10 cellular contexts compared by ENCODE assay signal in the genomic region with DNA sequence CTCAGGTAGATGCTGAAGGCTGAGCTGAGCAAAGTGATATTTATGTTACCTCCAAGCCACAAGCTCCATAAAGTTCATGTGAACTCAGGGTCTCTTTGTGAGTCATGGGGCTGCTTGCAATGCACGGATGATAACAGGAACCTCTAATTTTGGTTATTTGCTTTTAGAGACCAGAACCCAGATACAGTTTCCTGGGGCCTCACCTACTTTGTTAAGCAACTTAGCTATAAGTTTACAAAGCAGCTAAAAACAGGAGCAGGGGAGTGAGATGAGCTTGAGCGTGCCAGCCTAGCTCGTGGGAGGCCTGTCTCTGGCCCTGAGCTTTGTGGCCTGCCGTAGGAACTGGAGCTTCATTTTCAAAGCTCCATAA. TPM values are rescaled to one million over a fixed set of nuclear protein-coding genes. Genes with fewer than 3 reads are reported as not detected.
DNase-seq lines count a peak whose midpoint lies in the region; ATAC-seq, FAIRE-seq and TF ChIP-seq lines count a peak whose summit lies in the region.
"Had no signal": no experiment of that assay in that cellular context is flagged by ENCODE, and none has a peak within 500 bp of the region (broad histone marks: within the 10 kb centered on the region; RNA-seq: fewer than 3 reads in every experiment).

No MANE protein-coding gene starts in this region.

- CTCF ChIA-PET in H1 (lab: Charles Lee; ENCODE audit: partially characterized antibody), result interaction anchor here (0.6 to 2.6 kb wide), 6 partner anchors 10 to 165 kb away, joined by 3 to 20 read pairs (median 6); no protein-coding TSS in a partner anchor

- no peaks in the 10 kb centered on the region for H3K27me3 ChIP-seq in H1 (replicated peaks in 1 of 4; ENCODE audit: control insufficient read depth in 3 of 4, extremely low read depth in 1 of 4, insufficient read depth in 3 of 4, low read length in 3 of 4)
- no peaks in the 10 kb centered on the region for H3K27me3 ChIP-seq in smooth muscle cell (ENCODE audit: low read depth)
- H3K27me3 ChIP-seq: ovary had no signal

- peak in 2 of 3 donors; percentile 8 to 13 for DNase-seq in T-helper 17 cell
- DNase-seq in H1 (ENCODE audit: low read depth in 1 of 2, low spot score in 2 of 2), result no peak
- DNase-seq in smooth muscle cell (lab: John Stamatoyannopoulos, UW; ENCODE audit: unreplicated experiment), result no peak
- no peak for DNase-seq in NCI-H524 treated with DMSO at 0.1 percent for 48 hours (lab: John Stamatoyannopoulos, UW)
- no peak for DNase-seq in 8988T
- DNase-seq in ecto neural progenitor cell (ENCODE audit: low spot score), result no peak

- H3K4ac ChIP-seq in H1 (replicated peaks; ENCODE audit: insufficient read length, low read depth, low read length), result no peak overlapping the region

- H3K79me1 ChIP-seq in H1 (ENCODE audit: low read depth, low read length), result peaks cover 17% of the 10 kb centered on the region

- no peaks in the 10 kb centered on the region for H3K36me3 Mint-ChIP-seq in T-helper 17 cell (ENCODE audit: low read depth)

- H3K36me3 ChIP-seq in H1 (ENCODE audit: control insufficient read depth in 2 of 4, insufficient read depth in 4 of 4, low read length in 3 of 4) (peaks cover 5 to 11% (median 7%) of the 10 kb centered on the region in 4 experiments; a peak in 6 of 8 replicates), smooth muscle cell (ENCODE audit: low read depth) (no peaks in the 10 kb centered on the region)
- H3K36me3 ChIP-seq: ovary had no signal

- H3K18ac ChIP-seq in H1 (ENCODE audit: extremely low read depth, low read length), result no peak overlapping the region

- H2BK20ac ChIP-seq in H1 (ENCODE audit: low read length), result no peak overlapping the region

- TF ChIP-seq EP300 in H1 (IDR thresholded peaks at IDR 0.05; ENCODE audit: borderline replicate concordance in 1 of 2, low read depth in 2 of 2, low read length in 2 of 2), result no peak

- H3K56ac ChIP-seq in H1 (replicated peaks; ENCODE audit: insufficient read length, low read depth, low read length), result no peak overlapping the region

- ATAC-seq in GM18868 (IDR thresholded peaks at IDR 0.05; ENCODE audit: unreplicated experiment), result peak; percentile 52
- peak; percentile 41 for ATAC-seq in HG02884 (IDR thresholded peaks at IDR 0.05; ENCODE audit: unreplicated experiment)
- ATAC-seq in T-helper 17 cell, result peak; percentile 66

- H2BK12ac ChIP-seq in H1 (ENCODE audit: low read depth, low read length), result no peak overlapping the region

- H3K9me3 ChIP-seq in T-helper 17 cell (ENCODE audit: control insufficient read depth, low read length, poor library complexity, severe bottlenecking) (no peaks in the 10 kb centered on the region), H1 (ENCODE audit: insufficient read depth in 2 of 2, low read depth in 1 of 2, low read length in 1 of 2) (no peaks in the 10 kb centered on the region), smooth muscle cell (replicated peaks; ENCODE audit: low read depth) (no peaks in the 10 kb centered on the region)
- H3K9me3 ChIP-seq: ovary had no signal

- no peak overlapping the region for H4K91ac ChIP-seq in H1 (replicated peaks; ENCODE audit: insufficient read length, low read length)

- 0 out of 2 replicates have a peak overlapping the region, but pooled peaks have one; percentile 13 for H2BK5ac ChIP-seq in H1 (ENCODE audit: low read depth, low read length)

- TF ChIP-seq CTCF in H1 (IDR thresholded peaks at IDR 0.05; ENCODE audit: control extremely low read depth in 1 of 3, insufficient read depth in 1 of 3, low read depth in 1 of 3, low read length in 3 of 3), result no peak
- no peak for TF ChIP-seq CTCF in smooth muscle cell (IDR thresholded peaks at IDR 0.05; ENCODE audit: borderline replicate concordance, insufficient read depth, poor library complexity, severe bottlenecking)

- H2AFZ ChIP-seq in H1 (ENCODE audit: low read length) (no peak overlapping the region), smooth muscle cell (ENCODE audit: low read depth) (no peak overlapping the region)

- no peak for FAIRE-seq in H1 (lab: Jason Lieb, UNC)

- H2BK15ac ChIP-seq in H1 (ENCODE audit: low read length), result no peak overlapping the region

- peaks cover 41% of the 10 kb centered on the region for H3K4me1 Mint-ChIP-seq in T-helper 17 cell

- H3K4me3 ChIP-seq in H1 (ENCODE audit: extremely low read depth in 1 of 4, insufficient read depth in 2 of 4, low read depth in 3 of 4, low read length in 4 of 4) (no peak overlapping the region), smooth muscle cell (no peak overlapping the region)
- H3K4me3 ChIP-seq: ovary had no signal

- H3K14ac ChIP-seq in H1 (ENCODE audit: insufficient read length), result no peak overlapping the region

- TF ChIP-seq RAD21 in H1 (IDR thresholded peaks at IDR 0.05 in 1 of 2, conservative IDR thresholded peaks at IDR 0.05 in 1 of 2; ENCODE audit: low read depth in 2 of 2, low read length in 2 of 2), result no peak

- no peaks in the 10 kb centered on the region for H3K27me3 Mint-ChIP-seq in T-helper 17 cell

- no peak overlapping the region for H3K27ac ChIP-seq in H1 (ENCODE audit: low read depth, low read length)
- H3K27ac ChIP-seq in smooth muscle cell (ENCODE audit: low read depth), result peak overlapping the region; percentile 92

- TF ChIP-seq POLR2A in H1 (IDR thresholded peaks at IDR 0.05; ENCODE audit: control extremely low read depth in 1 of 2, low read depth in 2 of 2, low read length in 2 of 2), result no peak

- H3K4me1 ChIP-seq in H1 (replicated peaks in 1 of 4; ENCODE audit: control insufficient read depth in 3 of 4, insufficient read depth in 4 of 4, low read length in 3 of 4) (peaks cover 0 to 6% (median 4%) of the 10 kb centered on the region in 4 experiments; a peak in 4 of 7 replicates), smooth muscle cell (ENCODE audit: low read depth) (peaks cover 14% of the 10 kb centered on the region)

- peak overlapping the region; percentile 93 for H3K27ac Mint-ChIP-seq in T-helper 17 cell

- H3K4me3 Mint-ChIP-seq in T-helper 17 cell, result peak overlapping the region; percentile 60

- no peak overlapping the region for H2BK120ac ChIP-seq in H1 (replicated peaks; ENCODE audit: low read depth, low read length)

- POLR2A ChIA-PET in H1 (lab: Charles Lee; ENCODE audit: partially characterized antibody), result interaction anchor here (0.8 to 2.3 kb wide), 5 partner anchors 11 to 76 kb away, joined by 3 to 7 read pairs (median 5); partner anchors contain the start of gene CCDC134

- H3F3A ChIP-seq in smooth muscle cell (ENCODE audit: low read depth), result peaks cover 19% of the 10 kb centered on the region

- 88% methylated on average over 4 of the region's 4 CpGs; no CpG with 5 or more reads in 1 of the 2 experiments for WGBS in H1 (ENCODE audit: extremely low coverage in 1 of 2, insufficient coverage in 1 of 2, insufficient read length in 1 of 2, insufficient replicate concordance in 2 of 2, low coverage in 1 of 2, low lambda C conversion rate in 2 of 2, missing lambda C conversion rate in 1 of 2), 2 experiments
- WGBS in smooth muscle cell (ENCODE audit: low lambda C conversion rate), result 3% methylated on average over 4 of the region's 4 CpGs

- no peak overlapping the region for H3K23ac ChIP-seq in H1 (ENCODE audit: insufficient read length)

- H3K79me2 ChIP-seq in H1 (ENCODE audit: control insufficient read depth in 1 of 2, insufficient read depth in 2 of 2, low read length in 2 of 2) (peaks cover 23 to 78% of the 10 kb centered on the region in 2 experiments), smooth muscle cell (ENCODE audit: low read depth) (peaks cover 90% of the 10 kb centered on the region)

- no peaks in the 10 kb centered on the region for H3K23me2 ChIP-seq in H1 (ENCODE audit: low read depth, low read length)

- H3K9ac ChIP-seq in H1 (replicated peaks in 1 of 4; ENCODE audit: extremely low read depth in 1 of 4, low read depth in 3 of 4, low read length in 3 of 4), result no peak overlapping the region
- H3K9ac ChIP-seq in smooth muscle cell (ENCODE audit: low read depth), result peak overlapping the region; percentile 69

- no peak overlapping the region for H4K8ac ChIP-seq in H1 (ENCODE audit: extremely low read depth, insufficient read depth, low read length)

- H4K20me1 ChIP-seq in H1 (replicated peaks in 1 of 2; ENCODE audit: control insufficient read depth in 1 of 2, insufficient read depth in 2 of 2, low read length in 2 of 2), result peaks cover 10 to 21% of the 10 kb centered on the region in 2 experiments
- peaks cover 98% of the 10 kb centered on the region for H4K20me1 ChIP-seq in smooth muscle cell (ENCODE audit: low read depth)

- no peak overlapping the region for H4K5ac ChIP-seq in H1 (ENCODE audit: insufficient read length, low read depth, low read length)

- H3K4me2 ChIP-seq in H1 (ENCODE audit: insufficient read depth in 1 of 2, low read depth in 2 of 2, low read length in 2 of 2) (no peak overlapping the region), smooth muscle cell (peak overlapping the region; percentile 81)

- H2AK5ac ChIP-seq in H1 (ENCODE audit: low read depth, low read length), result no peak overlapping the region

TF ChIP-seq in H1, 55 proteins besides CTCF, POLR2A, EP300 and RAD21 (continues in another document):
- no peak for TF ChIP-seq KDM1A (IDR thresholded peaks at IDR 0.05; ENCODE audit: borderline replicate concordance, low read length)

RNA-seq across cellular contexts. Expression of gene SREBF2, which starts 29.2 kb away (rescaled TPM):
- total RNA-seq in T-helper 17 cell (100 to 1,000 TPM; 102 to 106 TPM), smooth muscle cell (62.9 and 70.3 TPM in 2 replicates)
- 144 TPM in 2 replicates for total RNA-seq in H1 (2021; fragmentation: NEBNext Ultra II Directional; extraction: Animal tissue kit (Norgen Biotek cat#: 25700))
- polyA plus RNA-seq in H1 (2011; rRNA removed) (125 and 183 TPM in 2 replicates), smooth muscle cell (68.5 and 78.2 TPM in 2 replicates)
- polyA plus RNA-seq in H1 (2011; cell fraction: cytosol; rRNA removed), result 138 TPM
- polyA plus RNA-seq in H1 (2011; cell fraction: nucleus; rRNA removed), result 287 TPM
- 122 to 145 TPM (median 141 TPM) in 4 replicates for polyA plus RNA-seq in H1 (2012, experiment 1 of 2)
- polyA plus RNA-seq in H1 (2012, experiment 2 of 2), result 112 TPM
- 141 TPM for polyA plus RNA-seq in H1 (2013, experiment 1 of 2)
- 161 TPM for polyA plus RNA-seq in H1 (2013, experiment 2 of 2)
- 167 and 170 TPM in 2 replicates for polyA minus RNA-seq in H1 (2011; rRNA and poly(A)+ RNA removed)
- 123 TPM for polyA minus RNA-seq in H1 (2011; cell fraction: cytosol; rRNA and poly(A)+ RNA removed)
- polyA minus RNA-seq in H1 (2011; cell fraction: nucleus; rRNA and poly(A)+ RNA removed), result 113 TPM

RNA-seq across cellular contexts. Expression of gene SHISA8, which starts 52.7 kb away (rescaled TPM):
- total RNA-seq in T-helper 17 cell, result 1 to 10 TPM in 1 of 2 donors, not detected in 1; 1.6 TPM
- 0.89 and 0.90 TPM in 2 replicates for total RNA-seq in H1 (2021; fragmentation: NEBNext Ultra II Directional; extraction: Animal tissue kit (Norgen Biotek cat#: 25700))
- polyA plus RNA-seq in H1 (2011; rRNA removed), result 0.14 and 0.35 TPM in 2 replicates
- 0.39 TPM for polyA plus RNA-seq in H1 (2011; cell fraction: cytosol; rRNA removed)
- 2.4 TPM for polyA plus RNA-seq in H1 (2011; cell fraction: nucleus; rRNA removed)
- polyA plus RNA-seq in H1 (2012, experiment 1 of 2), result 0.39 to 0.50 TPM in 2 of 4 replicates, not detected in the others
- not detected for polyA plus RNA-seq in H1 (2012, experiment 2 of 2)
- polyA plus RNA-seq in H1 (2013, experiment 1 of 2), result 0.73 TPM
- polyA plus RNA-seq in H1 (2013, experiment 2 of 2), result 0.59 TPM
- polyA minus RNA-seq in H1 (2011; rRNA and poly(A)+ RNA removed), result not detected in 2 replicates
- not detected for polyA minus RNA-seq in H1 (2011; cell fraction: cytosol; rRNA and poly(A)+ RNA removed)
- 0.70 TPM for polyA minus RNA-seq in H1 (2011; cell fraction: nucleus; rRNA and poly(A)+ RNA removed)
- total RNA-seq in smooth muscle cell, result not detected in 2 replicates
- 0.11 TPM in 1 of 2 replicates, not detected in the other for polyA plus RNA-seq in smooth muscle cell
- total RNA-seq: NCI-H460 had no signal
- polyA plus RNA-seq: ovary had no signal

Comparison
In these comparisons a context has a peak if more than half of its experiments do, and no peak if none do; other contexts are left out.
1. DNase-seq: peak in T-helper 17 cell (2 of 3); none in H1 (0 of 2), smooth muscle cell (single experiment), NCI-H524 treated with DMSO at 0.1 percent for 48 hours (single experiment), 8988T (single experiment) and ecto neural progenitor cell (single experiment).
2. Peak in every context shown above with its lines, with median percentiles within 50 percentile points of each other: ATAC-seq.